ENCODE assay signal across 8 cellular contexts in the genomic region with DNA sequence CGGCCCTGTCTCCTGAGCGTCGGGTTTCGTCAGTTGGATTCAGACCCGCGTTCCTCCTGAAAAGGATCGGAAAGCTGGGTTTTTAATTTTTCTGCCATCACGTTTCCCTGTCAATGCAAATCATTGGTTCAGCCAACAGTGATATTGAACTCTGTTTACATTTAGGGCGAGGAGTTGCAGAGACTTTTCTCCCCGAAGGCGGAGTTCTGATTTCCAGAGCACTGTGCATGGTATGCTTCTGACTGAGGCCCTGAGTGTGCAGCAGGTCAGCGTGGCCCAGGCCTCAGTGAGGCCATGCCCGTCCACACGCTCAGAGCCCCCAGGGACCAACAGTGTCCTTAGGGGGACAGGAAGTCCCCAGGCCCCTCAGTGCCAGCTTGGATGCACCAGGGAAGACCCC. TPM values are rescaled to one million over a fixed set of nuclear protein-coding genes. Genes with fewer than 3 reads are reported as not detected.
"Had no signal": no experiment of that assay in that cellular context is flagged by ENCODE, and none has a peak within 500 bp of the region (broad histone marks: within the 10 kb centered on the region; RNA-seq: fewer than 3 reads in every experiment).

No MANE protein-coding gene starts in this region.

- DNase-seq: GM23248, GOT3, H9, HCEC 1CT had no signal

- H2AFZ ChIP-seq: GM23248 had no signal

- ATAC-seq: HepG2 had no signal

- H3K27ac ChIP-seq: GM23248, HL-60 had no signal

- H3K9ac ChIP-seq: GM23248 had no signal

- H3K4me3 ChIP-seq: GM23248 had no signal

RNA-seq across cellular contexts. Expression of gene NKX6-2, which starts 27.1 kb away (rescaled TPM):
- total RNA-seq: GM23248, HepG2, HT1080 had no signal
- polyA plus RNA-seq: HepG2, IgD-negative memory B cell had no signal
